ENCODE assay signal across 7 cellular contexts in genomic region chr6:20563377-20563776, GRCh38.
"Had no signal": no experiment of that assay in that cellular context is flagged by ENCODE, and none has a peak within 500 bp of the region (broad histone marks: within the 10 kb centered on the region; RNA-seq: fewer than 3 reads in every experiment).

No MANE protein-coding gene starts in this region.

- ATAC-seq: GM23338 had no signal

- H2AFZ ChIP-seq: GM23338 had no signal

- FAIRE-seq: H1, H54, HTR-8/SVneo had no signal

- H3K4me2 ChIP-seq: GM23338 had no signal

- H3K4me3 ChIP-seq: GM23338 had no signal

- DNase-seq: H9, HCEC 1CT, HFFc6 had no signal
